In the genomic region with DNA sequence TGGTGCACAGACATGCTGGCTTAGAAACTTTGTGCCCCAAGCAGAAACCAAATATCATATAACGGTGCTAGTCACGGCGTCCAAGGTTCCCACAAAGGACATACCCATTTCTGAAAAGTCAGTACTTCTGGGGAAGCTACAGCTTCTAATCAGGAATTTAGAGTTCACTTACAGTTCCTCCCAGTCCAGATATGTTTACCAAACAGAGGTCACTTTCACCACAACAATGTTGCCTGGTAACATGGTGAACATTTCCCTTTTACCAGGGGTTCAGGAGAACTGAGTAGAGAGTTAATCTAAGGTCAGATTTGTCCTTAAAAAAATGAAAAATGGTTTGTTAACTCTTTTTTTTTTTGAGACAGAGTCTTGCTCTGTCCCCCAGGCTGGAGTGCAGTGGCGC, we compare ENCODE assay signal across 13 cellular contexts.
"Had no signal": no experiment of that assay in that cellular context is flagged by ENCODE, and none has a peak within 500 bp of the region (broad histone marks: within the 10 kb centered on the region; RNA-seq: fewer than 3 reads in every experiment).

No MANE protein-coding gene starts in this region.

- H3K9me3 ChIP-seq: ascending aorta, tibial nerve had no signal

- ATAC-seq: activated CD4-positive, alpha-beta T cell treated with anti-CD3 and anti-CD28 coated beads for 36 hours; stimulated activated memory B cell treated with anti-CD40 and anti-IgM and Interleukin-4, amounts not matched to agents 10 μg/mL and 1 μg/mL and 100 μg/mL, for 72 hours had no signal

- H3K27ac Mint-ChIP-seq: activated T-helper 1 cell treated with anti-CD3 and anti-CD28 coated beads, Interleukin-12 subunit alpha, Interleukin-12 subunit beta, Interleukin-2, Interleukin-4 antibody, amounts not matched to agents 30 ng/mL and 10 ng/mL and 1 ng/mL, durations not matched to agents 14 hours and 24 hours and 36 hours; stimulated activated memory B cell treated with anti-CD40 and anti-IgM and Interleukin-4, amounts not matched to agents 10 μg/mL and 1 μg/mL and 100 μg/mL, for 72 hours had no signal

- H3K9me3 Mint-ChIP-seq: activated T-helper 1 cell treated with anti-CD3 and anti-CD28 coated beads, Interleukin-12 subunit alpha, Interleukin-12 subunit beta, Interleukin-2, Interleukin-4 antibody, amounts not matched to agents 30 ng/mL and 10 ng/mL and 1 ng/mL, durations not matched to agents 14 hours and 24 hours and 36 hours; stimulated activated memory B cell treated with anti-CD40 and anti-IgM and Interleukin-4, amounts not matched to agents 10 μg/mL and 1 μg/mL and 100 μg/mL, for 72 hours had no signal

- DNase-seq: activated CD4-positive, alpha-beta T cell treated with anti-CD3 and anti-CD28 coated beads for 36 hours; activated naive CD4-positive, alpha-beta T cell; cortex of kidney; effector CD8-positive, alpha-beta T cell; hypothalamus; kidney glomerular epithelial cell; retina; small intestine; WERI-Rb-1 had no signal

- H3K27ac ChIP-seq: ascending aorta, WERI-Rb-1 had no signal

- H3K27me3 ChIP-seq: ascending aorta, tibial nerve had no signal

- H3K36me3 ChIP-seq: WERI-Rb-1 had no signal

- H3K4me3 ChIP-seq: ascending aorta, tibial nerve had no signal

- H3K4me3 Mint-ChIP-seq: activated CD4-positive, alpha-beta T cell treated with anti-CD3 and anti-CD28 coated beads for 36 hours; activated T-helper 1 cell treated with anti-CD3 and anti-CD28 coated beads, Interleukin-12 subunit alpha, Interleukin-12 subunit beta, Interleukin-2, Interleukin-4 antibody, amounts not matched to agents 30 ng/mL and 10 ng/mL and 1 ng/mL, durations not matched to agents 14 hours and 24 hours and 36 hours; stimulated activated memory B cell treated with anti-CD40 and anti-IgM and Interleukin-4, amounts not matched to agents 10 μg/mL and 1 μg/mL and 100 μg/mL, for 72 hours had no signal

- H3K27me3 Mint-ChIP-seq: activated CD4-positive, alpha-beta T cell treated with anti-CD3 and anti-CD28 coated beads for 36 hours; stimulated activated memory B cell treated with anti-CD40 and anti-IgM and Interleukin-4, amounts not matched to agents 10 μg/mL and 1 μg/mL and 100 μg/mL, for 72 hours had no signal
